In the genomic region with DNA sequence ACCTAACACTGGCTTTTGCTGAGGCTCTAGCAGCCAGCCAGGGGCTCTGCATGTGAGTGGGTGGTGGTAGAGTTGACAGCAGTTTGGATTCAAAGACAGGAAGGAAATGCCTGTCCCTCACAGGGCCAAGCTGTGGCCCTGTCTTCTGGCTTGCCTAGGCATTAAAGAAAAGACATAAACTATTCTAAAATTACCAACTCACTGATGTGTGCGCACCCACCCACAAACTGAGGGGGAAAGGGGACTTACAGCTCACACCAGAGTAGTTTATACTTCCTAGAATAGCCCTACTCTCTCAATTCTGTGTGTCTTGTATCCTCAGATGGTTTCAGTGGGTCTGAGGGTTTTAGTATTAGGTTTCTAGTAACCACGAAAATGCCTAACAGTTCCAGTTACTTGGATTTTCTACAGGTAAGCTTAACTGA, we compare ENCODE assay signal across 11 cellular contexts. TPM values are rescaled to one million over a fixed set of nuclear protein-coding genes. Genes with fewer than 3 reads are reported as not detected.
DNase-seq lines count a peak whose midpoint lies in the region; ATAC-seq lines count a peak whose summit lies in the region.
"Had no signal": no experiment of that assay in that cellular context is flagged by ENCODE, and none has a peak within 500 bp of the region (broad histone marks: within the 10 kb centered on the region; RNA-seq: fewer than 3 reads in every experiment).

No MANE protein-coding gene starts in this region.

- peaks cover 92% of the 10 kb centered on the region for H3K36me3 Mint-ChIP-seq in activated T-cell treated with anti-CD3 and anti-CD28 coated beads, Interleukin-2, amount 50 U/mL, for 24 hours (ENCODE audit: low read depth)
- H3K36me3 Mint-ChIP-seq in activated T-cell treated with anti-CD3 and anti-CD28 coated beads, Interleukin-2, amount 50 U/mL, for 4 hours (ENCODE audit: insufficient read depth), result peaks cover 51% of the 10 kb centered on the region
- peaks cover 59% of the 10 kb centered on the region for H3K36me3 Mint-ChIP-seq in stimulated activated memory B cell treated with anti-CD40 and anti-IgM and Interleukin-4, amounts not matched to agents 10 μg/mL and 1 μg/mL and 100 μg/mL, for 72 hours

- no peak for ATAC-seq in activated T-cell treated with anti-CD3 and anti-CD28 coated beads, Interleukin-2, amount 50 U/mL, for 4 hours
- peak; percentile 66 for ATAC-seq in GM21723 (IDR thresholded peaks at IDR 0.05; ENCODE audit: unreplicated experiment)
- peak; percentile 60 for ATAC-seq in HG03378 (IDR thresholded peaks at IDR 0.05; ENCODE audit: unreplicated experiment)
- peak; percentile 82 for ATAC-seq in stimulated activated memory B cell treated with anti-CD40 and anti-IgM and Interleukin-4, amounts not matched to agents 10 μg/mL and 1 μg/mL and 100 μg/mL, for 72 hours

- no peaks in the 10 kb centered on the region for H3K27me3 Mint-ChIP-seq in activated T-cell treated with anti-CD3 and anti-CD28 coated beads, Interleukin-2, amount 50 U/mL, for 24 hours
- H3K27me3 Mint-ChIP-seq in activated T-cell treated with anti-CD3 and anti-CD28 coated beads, Interleukin-2, amount 50 U/mL, for 4 hours (ENCODE audit: low read depth), result no peaks in the 10 kb centered on the region
- H3K27me3 Mint-ChIP-seq in stimulated activated memory B cell treated with anti-CD40 and anti-IgM and Interleukin-4, amounts not matched to agents 10 μg/mL and 1 μg/mL and 100 μg/mL, for 72 hours, result no peaks in the 10 kb centered on the region

- H3K4me3 Mint-ChIP-seq in activated T-cell treated with anti-CD3 and anti-CD28 coated beads, Interleukin-2, amount 50 U/mL, for 24 hours, result peak overlapping the region; percentile 12
- no peak overlapping the region for H3K4me3 Mint-ChIP-seq in activated T-cell treated with anti-CD3 and anti-CD28 coated beads, Interleukin-2, amount 50 U/mL, for 4 hours
- H3K4me3 Mint-ChIP-seq in stimulated activated memory B cell treated with anti-CD40 and anti-IgM and Interleukin-4, amounts not matched to agents 10 μg/mL and 1 μg/mL and 100 μg/mL, for 72 hours, result no peak overlapping the region

- DNase-seq in activated T-cell treated with anti-CD3 and anti-CD28 coated beads, Interleukin-2, amount 50 U/mL, for 24 hours, result no peak
- no peak for DNase-seq in activated T-cell treated with anti-CD3 and anti-CD28 coated beads, Interleukin-2, amount 50 U/mL, for 4 hours
- no peak for DNase-seq in LoVo (ENCODE audit: low spot score)
- no peak for DNase-seq in cerebellar cortex (ENCODE audit: low spot score)
- DNase-seq in OCI-M1 (lab: John Stamatoyannopoulos, UW), result no peak
- DNase-seq: left ventricle myocardium inferior had no signal

- H3K4me1 Mint-ChIP-seq in activated T-cell treated with anti-CD3 and anti-CD28 coated beads, Interleukin-2, amount 50 U/mL, for 24 hours (ENCODE audit: low read depth), result peaks cover 79% of the 10 kb centered on the region
- peaks cover 36% of the 10 kb centered on the region for H3K4me1 Mint-ChIP-seq in activated T-cell treated with anti-CD3 and anti-CD28 coated beads, Interleukin-2, amount 50 U/mL, for 4 hours (ENCODE audit: low read depth)
- H3K4me1 Mint-ChIP-seq in stimulated activated memory B cell treated with anti-CD40 and anti-IgM and Interleukin-4, amounts not matched to agents 10 μg/mL and 1 μg/mL and 100 μg/mL, for 72 hours, result no peaks in the 10 kb centered on the region

- no peaks in the 10 kb centered on the region for H3K9me3 Mint-ChIP-seq in activated T-cell treated with anti-CD3 and anti-CD28 coated beads, Interleukin-2, amount 50 U/mL, for 24 hours
- no peaks in the 10 kb centered on the region for H3K9me3 Mint-ChIP-seq in activated T-cell treated with anti-CD3 and anti-CD28 coated beads, Interleukin-2, amount 50 U/mL, for 4 hours
- no peaks in the 10 kb centered on the region for H3K9me3 Mint-ChIP-seq in stimulated activated memory B cell treated with anti-CD40 and anti-IgM and Interleukin-4, amounts not matched to agents 10 μg/mL and 1 μg/mL and 100 μg/mL, for 72 hours

- H3K27ac Mint-ChIP-seq in activated T-cell treated with anti-CD3 and anti-CD28 coated beads, Interleukin-2, amount 50 U/mL, for 24 hours, result peak overlapping the region; percentile 92
- no peak overlapping the region for H3K27ac Mint-ChIP-seq in stimulated activated memory B cell treated with anti-CD40 and anti-IgM and Interleukin-4, amounts not matched to agents 10 μg/mL and 1 μg/mL and 100 μg/mL, for 72 hours

RNA-seq across cellular contexts. Expression of a gene that starts 18.3 kb away (rescaled TPM):
- total RNA-seq in activated T-cell treated with anti-CD3 and anti-CD28 coated beads, Interleukin-2, amount 50 U/mL, for 4 hours, result 10 to 100 TPM; 12.5 to 56.8 (median 26.9) TPM
- total RNA-seq: left ventricle myocardium inferior, LHCN-M2, renal cortical epithelial cell had no signal

RNA-seq across cellular contexts. Expression of a gene that starts 34.1 kb away (rescaled TPM):
- 10 to 100 TPM; 17.9 to 45.9 (median 18.5) TPM for total RNA-seq in activated T-cell treated with anti-CD3 and anti-CD28 coated beads, Interleukin-2, amount 50 U/mL, for 4 hours
- total RNA-seq: left ventricle myocardium inferior, LHCN-M2, renal cortical epithelial cell had no signal

Comparison
In these comparisons a context has a peak if more than half of its experiments do, and no peak if none do; other contexts are left out.
1. ATAC-seq: peak in GM21723 (single experiment), HG03378 (single experiment) and stimulated activated memory B cell treated with anti-CD40 and anti-IgM and Interleukin-4, amounts not matched to agents 10 μg/mL and 1 μg/mL and 100 μg/mL, for 72 hours (single experiment); none in activated T-cell treated with anti-CD3 and anti-CD28 coated beads, Interleukin-2, amount 50 U/mL, for 4 hours (0 of 2).